6 cellular contexts compared by ENCODE assay signal in genomic region chr17:4998666-4999428, GRCh38. TPM values are rescaled to one million over a fixed set of nuclear protein-coding genes. Genes with fewer than 3 reads are reported as not detected.
A peak's percentile ranks its signal among the peaks of the same experiment; 100 is the strongest.
DNase-seq lines count a peak whose midpoint lies in the region; ATAC-seq and TF ChIP-seq lines count a peak whose summit lies in the region.

No MANE protein-coding gene starts in this region.

- H3K9ac ChIP-seq in NT2/D1 (ENCODE audit: insufficient read length, low read depth), result peak overlapping the region; percentile 90

- H3K4me1 ChIP-seq in NT2/D1 (ENCODE audit: insufficient read depth, insufficient read length) (peaks cover 14% of the 10 kb centered on the region), tibial artery (peaks cover 0 to 37% (median 31%) of the 10 kb centered on the region in 4 donors)

- H3K27me3 ChIP-seq in AG04450 (ENCODE audit: control insufficient read depth, insufficient read depth, low read length) (no peaks in the 10 kb centered on the region), NT2/D1 (ENCODE audit: insufficient read depth, insufficient read length) (no peaks in the 10 kb centered on the region), tibial artery (no peaks in the 10 kb centered on the region)

- no peak for TF ChIP-seq CTCF in AG04450 (IDR thresholded peaks at IDR 0.05; ENCODE audit: low read depth, low read length)
- TF ChIP-seq CTCF in tibial artery (IDR thresholded peaks at IDR 0.05), result no peak

- H3K27ac ChIP-seq in AG04450 (ENCODE audit: low read depth, low read length) (no peak overlapping the region), tibial artery (peak overlapping the region; percentile 94 to 97)

- POLR2A ChIA-PET in AG04450 (lab: Yijun Ruan, JAX), result interaction anchor here (1.0 to 1.4 kb wide), 3 partner anchors 30 to 60 kb away, joined by 3 to 15 read pairs (median 3); partner anchors contain the start of genes RNF167 and SLC25A11

- peak; percentile 4 for ATAC-seq in left ventricle myocardium superior
- ATAC-seq in HG03521 (IDR thresholded peaks at IDR 0.05; ENCODE audit: unreplicated experiment), result no peak

- H3K4me3 ChIP-seq in AG04450 (ENCODE audit: low read depth, low read length) (peak overlapping the region; percentile 94), NT2/D1 (ENCODE audit: insufficient read length, low read depth) (peak overlapping the region; percentile 85), tibial artery (peak overlapping the region; percentile 85 to 100)

- DNase-seq in AG04450 (ENCODE audit: low read depth, low spot score) (no peak), NT2/D1 (ENCODE audit: low read depth, low spot score) (no peak), left ventricle myocardium superior (peak; percentile 44), tibial artery (peak in 1 of 2 donors; percentile 20), NCI-H1048 (lab: John Stamatoyannopoulos, UW) (no peak)

- H3K36me3 ChIP-seq in NT2/D1 (ENCODE audit: insufficient read depth, insufficient read length, low read length), result peaks cover 34% of the 10 kb centered on the region
- H3K36me3 ChIP-seq in tibial artery, result peaks cover 28 to 32% (median 30%) of the 10 kb centered on the region in 3 donors

- H3K9me3 ChIP-seq in AG04450 (ENCODE audit: control insufficient read depth, insufficient read depth, low read length) (no peaks in the 10 kb centered on the region; the same call in 1 of the 2 replicates), NT2/D1 (ENCODE audit: insufficient read depth, low read length) (no peaks in the 10 kb centered on the region), tibial artery (no peaks in the 10 kb centered on the region)

- intact Hi-C loops in left ventricle myocardium superior (cut with micrococcal nuclease) (no loop called here), tibial artery (cut with DNase I; ENCODE audit: low total_unique reads) (loop anchor here (5.0 kb wide), 1 partner anchor 52 kb away; the partner anchor contains the start of gene PFN1)

- CTCF ChIA-PET in AG04450 (lab: Charles Lee), result interaction anchor here (0.5 to 1.8 kb wide), 2 partner anchors 63 to 290 kb away, joined by 3 to 4 read pairs; no protein-coding TSS in a partner anchor

RNA-seq across cellular contexts. Expression of gene KIF1C, which starts 1.1 kb away (rescaled TPM):
- 46.9 and 49.8 TPM in 2 replicates for polyA plus RNA-seq in AG04450 (2011; rRNA removed)
- polyA minus RNA-seq in AG04450 (2011; rRNA and poly(A)+ RNA removed), result 62.0 and 84.3 TPM in 2 replicates
- 747 TPM for total RNA-seq in left ventricle myocardium superior

RNA-seq across cellular contexts. Expression of gene INCA1, which starts 1.5 kb away (rescaled TPM):
- polyA plus RNA-seq in AG04450 (2011; rRNA removed), result 0.29 and 0.56 TPM in 2 replicates
- 0.39 and 0.87 TPM in 2 replicates for polyA minus RNA-seq in AG04450 (2011; rRNA and poly(A)+ RNA removed)
- 3.2 TPM for total RNA-seq in left ventricle myocardium superior

RNA-seq across cellular contexts. Expression of gene CAMTA2, which starts 11.4 kb away (rescaled TPM):
- polyA plus RNA-seq in AG04450 (2011; rRNA removed), result 18.0 and 20.0 TPM in 2 replicates
- 12.0 and 14.8 TPM in 2 replicates for polyA minus RNA-seq in AG04450 (2011; rRNA and poly(A)+ RNA removed)
- 35.9 TPM for total RNA-seq in left ventricle myocardium superior

RNA-seq across cellular contexts. Expression of gene SPAG7, which starts 31.2 kb away (rescaled TPM):
- 71.0 and 71.1 TPM in 2 replicates for polyA plus RNA-seq in AG04450 (2011; rRNA removed)
- 27.9 and 32.1 TPM in 2 replicates for polyA minus RNA-seq in AG04450 (2011; rRNA and poly(A)+ RNA removed)
- 151 TPM for total RNA-seq in left ventricle myocardium superior

RNA-seq across cellular contexts. Expression of gene SLC52A1, which starts 36.4 kb away (rescaled TPM):
- polyA plus RNA-seq in AG04450 (2011; rRNA removed), result not detected in 2 replicates
- polyA minus RNA-seq in AG04450 (2011; rRNA and poly(A)+ RNA removed), result not detected in 2 replicates
- not detected for total RNA-seq in left ventricle myocardium superior
